8 cellular contexts compared by ENCODE assay signal in the genomic region with DNA sequence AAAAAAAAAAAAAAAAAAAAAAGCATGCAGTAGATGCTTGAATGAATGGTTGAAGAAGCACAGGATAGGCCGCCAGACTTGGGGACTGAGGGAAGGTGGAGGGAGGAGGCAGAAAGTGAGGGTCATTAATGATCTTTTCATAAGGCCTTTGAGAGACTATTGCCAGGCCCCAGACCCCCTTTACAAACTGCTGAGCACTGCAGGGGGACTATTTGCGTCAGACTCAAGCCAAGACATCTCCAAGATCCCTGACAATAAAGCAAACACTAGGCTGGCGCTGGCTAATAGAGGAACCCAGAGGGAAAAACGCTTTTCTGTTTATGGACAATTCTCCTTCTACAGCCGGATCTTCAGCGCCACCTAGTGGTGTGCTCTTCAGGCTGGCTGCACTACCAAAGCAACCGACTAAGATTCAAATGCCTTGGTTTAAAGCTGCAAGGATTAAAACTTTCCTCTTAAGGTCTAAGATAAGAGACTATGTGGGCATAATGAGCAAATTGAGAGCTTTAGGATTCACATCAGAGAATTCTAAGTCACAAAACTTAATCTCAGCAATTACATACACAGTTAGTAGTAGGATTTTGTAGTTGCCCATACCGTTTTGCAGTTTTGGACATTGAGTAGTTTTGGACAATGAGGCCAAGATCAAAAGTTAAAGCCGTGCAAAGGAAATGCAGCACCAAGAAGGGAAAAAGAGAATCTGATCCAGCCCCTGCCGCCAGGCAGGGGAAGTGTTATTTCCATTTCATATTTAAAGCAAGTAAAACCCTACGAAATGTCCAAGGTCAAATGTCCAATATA. TPM values are rescaled to one million over a fixed set of nuclear protein-coding genes. Genes with fewer than 3 reads are reported as not detected.
A peak's percentile ranks its signal among the peaks of the same experiment; 100 is the strongest.
DNase-seq lines count a peak whose midpoint lies in the region; ATAC-seq and TF ChIP-seq lines count a peak whose summit lies in the region.

No MANE protein-coding gene starts in this region.

- TF ChIP-seq CTCF in CD4-positive, alpha-beta T cell (IDR thresholded peaks at IDR 0.05), result peak; percentile 96

- H3K27ac ChIP-seq in CD4-positive, alpha-beta T cell (ENCODE audit: low read depth, low read length), result no peak overlapping the region

- DNase-seq in CD4-positive, alpha-beta T cell, result peak; percentile 31 to 60 (median 48)
- peak; percentile 79 for DNase-seq in NCI-H1105 treated with DMSO at 0.1 percent for 48 hours (lab: John Stamatoyannopoulos, UW)
- DNase-seq in activated naive CD8-positive, alpha-beta T cell treated with anti-CD3 and anti-CD28 coated beads, Interleukin-2, amount 10 ng/mL, durations not matched to agents 7 days and 5 days, result peak; percentile 62
- DNase-seq in Right ventricle myocardium superior, result peak; percentile 70
- peak; percentile 49 to 94 (median 72) for DNase-seq in posterior cingulate gyrus
- DNase-seq in 8988T, result no peak

- no peak overlapping the region for H3K4me3 Mint-ChIP-seq in CD4-positive, alpha-beta T cell
- H3K4me3 Mint-ChIP-seq in activated naive CD8-positive, alpha-beta T cell treated with anti-CD3 and anti-CD28 coated beads, Interleukin-2, amount 10 ng/mL, durations not matched to agents 7 days and 5 days, result no peak overlapping the region

- intact Hi-C loops in CD4-positive, alpha-beta T cell (cut with DNase I, micrococcal nuclease), result loop anchor here (2.0 to 10.0 kb wide), 5 partner anchors 461 to 1059 kb away; partner anchors contain the start of gene TMEM178B (in 1 of the 2)
- intact Hi-C loops in Right ventricle myocardium superior (cut with DNase I), result loop anchor here (10.0 kb wide), 2 partner anchors 259 to 519 kb away; partner anchors contain the start of gene MRPS33
- intact Hi-C loops in posterior cingulate gyrus (cut with DNase I), result loop anchor here (1.0 to 10.0 kb wide), 4 partner anchors 269 to 719 kb away; no protein-coding TSS in a partner anchor

- no peaks in the 10 kb centered on the region for H3K9me3 ChIP-seq in CD4-positive, alpha-beta T cell (ENCODE audit: control insufficient read depth, low read length)

- POLR2A ChIA-PET in CD4-positive, alpha-beta T cell (lab: Charles Lee), result no interaction called here
- POLR2A ChIA-PET in activated naive CD8-positive, alpha-beta T cell treated with anti-CD3 and anti-CD28 coated beads, Interleukin-2, amount 10 ng/mL, durations not matched to agents 7 days and 5 days (lab: Charles Lee), result no interaction called here

- H3K27ac Mint-ChIP-seq in CD4-positive, alpha-beta T cell, result no peak overlapping the region
- H3K27ac Mint-ChIP-seq in activated naive CD8-positive, alpha-beta T cell treated with anti-CD3 and anti-CD28 coated beads, Interleukin-2, amount 10 ng/mL, durations not matched to agents 7 days and 5 days, result no peak overlapping the region

- peaks cover 42% of the 10 kb centered on the region for H3K27me3 Mint-ChIP-seq in CD4-positive, alpha-beta T cell
- peaks cover 28% of the 10 kb centered on the region for H3K27me3 Mint-ChIP-seq in activated naive CD8-positive, alpha-beta T cell treated with anti-CD3 and anti-CD28 coated beads, Interleukin-2, amount 10 ng/mL, durations not matched to agents 7 days and 5 days

- H3K9me3 Mint-ChIP-seq in CD4-positive, alpha-beta T cell, result no peaks in the 10 kb centered on the region
- no peaks in the 10 kb centered on the region for H3K9me3 Mint-ChIP-seq in activated naive CD8-positive, alpha-beta T cell treated with anti-CD3 and anti-CD28 coated beads, Interleukin-2, amount 10 ng/mL, durations not matched to agents 7 days and 5 days

- CTCF ChIA-PET in CD4-positive, alpha-beta T cell (lab: Charles Lee), result interaction anchor here (0.6 to 1.4 kb wide), 6 partner anchors 8 to 1015 kb away, joined by 3 to 5 read pairs (median 3); no protein-coding TSS in a partner anchor

- no peaks in the 10 kb centered on the region for H3K36me3 Mint-ChIP-seq in CD4-positive, alpha-beta T cell (ENCODE audit: low read depth)
- H3K36me3 Mint-ChIP-seq in activated naive CD8-positive, alpha-beta T cell treated with anti-CD3 and anti-CD28 coated beads, Interleukin-2, amount 10 ng/mL, durations not matched to agents 7 days and 5 days, result no peaks in the 10 kb centered on the region

- H3K27me3 ChIP-seq in CD4-positive, alpha-beta T cell (ENCODE audit: control insufficient read depth, insufficient read depth, low read length), result peaks cover 7% of the 10 kb centered on the region

- H3K4me1 Mint-ChIP-seq in CD4-positive, alpha-beta T cell (ENCODE audit: low read depth), result no peaks in the 10 kb centered on the region
- peaks cover 2% of the 10 kb centered on the region for H3K4me1 Mint-ChIP-seq in activated naive CD8-positive, alpha-beta T cell treated with anti-CD3 and anti-CD28 coated beads, Interleukin-2, amount 10 ng/mL, durations not matched to agents 7 days and 5 days

- peak; percentile 48 for ATAC-seq in CD4-positive, alpha-beta T cell (ENCODE audit: poor library complexity)
- ATAC-seq in GM21576 (IDR thresholded peaks at IDR 0.05; ENCODE audit: unreplicated experiment), result peak; percentile 63
- peak; percentile 98 for ATAC-seq in SK-N-SH treated with all-trans-retinoic acid at 6 μM for 48 hours
- peak; percentile 60 for ATAC-seq in activated naive CD8-positive, alpha-beta T cell treated with anti-CD3 and anti-CD28 coated beads, Interleukin-2, amount 10 ng/mL, durations not matched to agents 7 days and 5 days (ENCODE audit: low read depth)
- ATAC-seq in Right ventricle myocardium superior (ENCODE audit: poor library complexity), result peak; percentile 89

TF ChIP-seq in SK-N-SH treated with all-trans-retinoic acid at 6 μM for 48 hours, 23 proteins besides CTCF, POLR2A, EP300 and RAD21 (continues in another document):
- no peak for TF ChIP-seq ZNF70 (CRISPR knock-in tag; IDR thresholded peaks at IDR 0.05)
- no peak for TF ChIP-seq ISL1 (CRISPR knock-in tag; IDR thresholded peaks at IDR 0.05)
- TF ChIP-seq PPARA (CRISPR knock-in tag; IDR thresholded peaks at IDR 0.05; ENCODE audit: borderline replicate concordance), result no peak
- TF ChIP-seq ZFP30 (CRISPR knock-in tag; IDR thresholded peaks at IDR 0.05), result no peak
- no peak for TF ChIP-seq ESRRG (CRISPR knock-in tag; IDR thresholded peaks at IDR 0.05)
- no peak for TF ChIP-seq TSHZ2 (CRISPR knock-in tag; IDR thresholded peaks at IDR 0.05)
- TF ChIP-seq RARB (CRISPR knock-in tag; IDR thresholded peaks at IDR 0.05), result no peak
- TF ChIP-seq, protein P1, sequence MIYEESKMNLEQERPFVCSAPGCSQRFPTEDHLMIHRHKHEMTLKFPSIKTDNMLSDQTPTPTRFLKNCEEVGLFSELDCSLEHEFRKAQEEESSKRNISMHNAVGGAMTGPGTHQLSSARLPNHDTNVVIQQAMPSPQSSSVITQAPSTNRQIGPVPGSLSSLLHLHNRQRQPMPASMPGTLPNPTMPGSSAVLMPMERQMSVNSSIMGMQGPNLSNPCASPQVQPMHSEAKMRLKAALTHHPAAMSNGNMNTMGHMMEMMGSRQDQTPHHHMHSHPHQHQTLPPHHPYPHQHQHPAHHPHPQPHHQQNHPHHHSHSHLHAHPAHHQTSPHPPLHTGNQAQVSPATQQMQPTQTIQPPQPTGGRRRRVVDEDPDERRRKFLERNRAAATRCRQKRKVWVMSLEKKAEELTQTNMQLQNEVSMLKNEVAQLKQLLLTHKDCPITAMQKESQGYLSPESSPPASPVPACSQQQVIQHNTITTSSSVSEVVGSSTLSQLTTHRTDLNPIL (CRISPR knock-in tag; IDR thresholded peaks at IDR 0.05; ENCODE audit: low read depth), result no peak
- TF ChIP-seq TCF4 (CRISPR knock-in tag; IDR thresholded peaks at IDR 0.05; ENCODE audit: borderline replicate concordance), result no peak
- TF ChIP-seq ARNTL (CRISPR knock-in tag; IDR thresholded peaks at IDR 0.05; ENCODE audit: borderline replicate concordance, low read depth), result no peak
- no peak for TF ChIP-seq CSDC2 (CRISPR knock-in tag; IDR thresholded peaks at IDR 0.05)
- TF ChIP-seq BACH2 (CRISPR knock-in tag; IDR thresholded peaks at IDR 0.05; ENCODE audit: borderline replicate concordance), result no peak
- no peak for TF ChIP-seq ZNF8 (CRISPR knock-in tag; IDR thresholded peaks at IDR 0.05)
- no peak for TF ChIP-seq TOX (CRISPR knock-in tag; IDR thresholded peaks at IDR 0.05; ENCODE audit: borderline replicate concordance)
- no peak for TF ChIP-seq ZFP3 (CRISPR knock-in tag; IDR thresholded peaks at IDR 0.05)

RNA-seq across cellular contexts. Expression of gene AGK, which starts 17.9 kb away (rescaled TPM):
- total RNA-seq in CD4-positive, alpha-beta T cell, result 10 to 100 TPM; 18.9 to 20.5 TPM
- 10 to 100 TPM; 39.9 to 40.3 TPM for total RNA-seq in activated naive CD8-positive, alpha-beta T cell treated with anti-CD3 and anti-CD28 coated beads, Interleukin-2, amount 10 ng/mL, durations not matched to agents 7 days and 5 days
- 27.7 TPM for total RNA-seq in Right ventricle myocardium superior

Comparison
In these comparisons a context has a peak if more than half of its experiments do, and no peak if none do; other contexts are left out.
1. ATAC-seq: peak in every context shown above with its lines; median percentile 98 in SK-N-SH treated with all-trans-retinoic acid at 6 μM for 48 hours; 89 in Right ventricle myocardium superior; 63 in GM21576; 60 in activated naive CD8-positive, alpha-beta T cell treated with anti-CD3 and anti-CD28 coated beads, Interleukin-2, amount 10 ng/mL, durations not matched to agents 7 days and 5 days; 48 in CD4-positive, alpha-beta T cell.